8 cellular contexts compared by ENCODE assay signal in the genomic region with DNA sequence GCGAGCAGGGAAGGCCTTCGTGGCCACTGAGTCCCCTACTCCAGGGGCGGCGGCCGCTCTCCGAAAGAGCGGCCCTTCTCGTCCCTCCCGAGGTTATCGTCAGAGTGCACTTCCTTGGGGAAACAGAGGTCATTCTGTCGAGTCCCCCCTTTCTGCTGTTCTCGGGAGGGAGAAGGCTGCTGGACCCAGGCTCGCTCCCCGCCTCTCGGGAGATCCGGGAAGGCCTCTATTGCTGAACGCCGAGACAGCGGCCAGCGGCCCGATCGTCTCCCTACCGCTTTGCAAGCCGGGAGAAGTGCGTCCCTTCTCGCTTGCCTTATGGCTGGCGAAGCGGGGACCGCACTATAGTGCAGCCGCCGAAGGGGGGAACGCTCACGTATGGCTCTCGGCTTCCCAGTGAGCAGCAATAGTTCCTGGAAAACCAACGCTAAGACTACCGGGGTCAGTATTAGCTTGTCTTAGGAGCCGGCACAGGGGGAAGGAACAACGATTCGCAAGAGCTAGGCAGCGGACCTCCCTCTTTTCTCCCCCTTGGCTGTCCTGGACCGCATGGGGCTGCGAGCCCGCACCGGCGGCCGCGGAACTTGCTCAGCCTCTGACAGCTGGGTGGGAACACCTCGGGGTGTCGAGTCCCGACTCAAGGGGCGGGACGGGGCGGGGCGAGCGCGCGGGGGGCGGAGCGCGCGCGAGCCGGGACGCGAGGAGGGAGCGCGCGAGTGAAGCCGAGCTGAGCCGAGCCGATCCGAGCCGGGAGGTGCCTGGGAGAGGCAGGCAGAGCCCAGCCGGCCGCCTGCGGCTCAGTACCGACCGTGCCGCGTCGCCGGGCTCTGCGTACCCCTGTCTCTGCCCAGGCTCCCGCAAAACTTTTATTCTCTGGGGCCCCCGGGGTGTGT. TPM values are rescaled to one million over a fixed set of nuclear protein-coding genes. Genes with fewer than 3 reads are reported as not detected.
DNase-seq lines count a peak whose midpoint lies in the region; ATAC-seq and TF ChIP-seq lines count a peak whose summit lies in the region.

No MANE protein-coding gene starts in this region.

- TSS peak; percentile 89 for BruUV-seq in PC-3 (replicated peaks; lab: Mats Ljungman, UMichigan)

- no peak for TF ChIP-seq CTCF in PC-3 (conservative IDR thresholded peaks at IDR 0.05; ENCODE audit: low read depth, low read length)

- no peaks in the 10 kb centered on the region for H4K20me1 ChIP-seq in PC-3 (ENCODE audit: low read length)

- peak overlapping the region; percentile 93 for H3K27ac Mint-ChIP-seq in activated T-cell treated with anti-CD3 and anti-CD28 coated beads, Interleukin-2, amount 50 U/mL, for 24 hours

- peak overlapping the region; percentile 69 for H3K9ac ChIP-seq in PC-3 (ENCODE audit: low read length)
- peak overlapping the region; percentile 84 for H3K9ac ChIP-seq in mucosa of stomach (ENCODE audit: low read length)

- peak; percentile 93 for ATAC-seq in GM21717 (IDR thresholded peaks at IDR 0.05; ENCODE audit: unreplicated experiment)
- peak; percentile 89 for ATAC-seq in PC-3

- H3K27me3 ChIP-seq in PC-3 (ENCODE audit: low read length) (no peaks in the 10 kb centered on the region), mucosa of stomach (ENCODE audit: control insufficient read depth, insufficient read depth, low read length) (no peaks in the 10 kb centered on the region)

- H3K36me3 ChIP-seq in PC-3 (ENCODE audit: low read depth, low read length) (no peaks in the 10 kb centered on the region), mucosa of stomach (ENCODE audit: control insufficient read depth, insufficient read depth, low read length) (no peaks in the 10 kb centered on the region)

- CTCF ChIA-PET in PC-3 (lab: Charles Lee), result no interaction called here

- peak overlapping the region; percentile 92 for H3K4me3 Mint-ChIP-seq in activated T-cell treated with anti-CD3 and anti-CD28 coated beads, Interleukin-2, amount 50 U/mL, for 24 hours

- intact Hi-C loops in PC-3 (cut with micrococcal nuclease), result loop anchor here (2.0 to 5.0 kb wide), 5 partner anchors 30 to 187 kb away; no protein-coding TSS in a partner anchor

- H3K9me3 ChIP-seq in PC-3 (ENCODE audit: low read length) (no peaks in the 10 kb centered on the region), mucosa of stomach (ENCODE audit: control insufficient read depth, low read length) (no peaks in the 10 kb centered on the region)

- no peaks in the 10 kb centered on the region for H3K79me2 ChIP-seq in PC-3 (ENCODE audit: low read length)

- no peaks in the 10 kb centered on the region for H3K9me2 ChIP-seq in PC-3 (replicated peaks; ENCODE audit: low read length)

- H2AFZ ChIP-seq in PC-3 (ENCODE audit: low read length), result peak overlapping the region; percentile 98

- peaks cover 34% of the 10 kb centered on the region for H3K4me1 Mint-ChIP-seq in activated T-cell treated with anti-CD3 and anti-CD28 coated beads, Interleukin-2, amount 50 U/mL, for 24 hours (ENCODE audit: low read depth)

- H3K4me2 ChIP-seq in PC-3 (ENCODE audit: low read length), result peak overlapping the region; percentile 100

- no peaks in the 10 kb centered on the region for H3F3A ChIP-seq in PC-3 (ENCODE audit: low read length, unreplicated experiment)

- DNase-seq in DMS53 (lab: John Stamatoyannopoulos, UW) (peak; percentile 95), PC-3 (peak; percentile 96), erythroblast (lab: John Stamatoyannopoulos, UW) (peak; percentile 93 to 95)
- peak; percentile 95 for DNase-seq in activated T-cell treated with anti-CD3 and anti-CD28 coated beads, Interleukin-2, amount 50 U/mL, for 24 hours
- DNase-seq in stimulated activated CD8-positive, alpha-beta memory T cell treated with anti-CD3 and anti-CD28 coated beads, Interleukin-4, amount 100 ng/mL, for 4 hours (ENCODE audit: low read depth in 2 of 2, low spot score in 1 of 2), result peak; percentile 71 to 86

- H3K9me3 Mint-ChIP-seq in activated T-cell treated with anti-CD3 and anti-CD28 coated beads, Interleukin-2, amount 50 U/mL, for 24 hours, result no peaks in the 10 kb centered on the region

- H3K27me3 Mint-ChIP-seq in activated T-cell treated with anti-CD3 and anti-CD28 coated beads, Interleukin-2, amount 50 U/mL, for 24 hours, result peaks cover 31% of the 10 kb centered on the region

- POLR2A ChIA-PET in PC-3 (lab: Charles Lee; ENCODE audit: unreplicated experiment), result interaction anchor here (0.6 kb wide), 1 partner anchor 191 kb away, joined by 3 read pairs; no protein-coding TSS in a partner anchor

- no peak for TF ChIP-seq RAD21 in Ishikawa (IDR thresholded peaks at IDR 0.05; ENCODE audit: low read depth)

- peaks cover 7% of the 10 kb centered on the region for H3K36me3 Mint-ChIP-seq in activated T-cell treated with anti-CD3 and anti-CD28 coated beads, Interleukin-2, amount 50 U/mL, for 24 hours (ENCODE audit: low read depth)

- peak overlapping the region; percentile 50 for H3K27ac ChIP-seq in PC-3 (ENCODE audit: low read length)

- H3K4me1 ChIP-seq in PC-3 (ENCODE audit: insufficient read depth, low read length), result peaks cover 5% of the 10 kb centered on the region; the same call in 1 of the 2 replicates
- peaks cover 26% of the 10 kb centered on the region for H3K4me1 ChIP-seq in mucosa of stomach (ENCODE audit: control insufficient read depth, insufficient read depth, low read length)

- TF ChIP-seq EP300 in Ishikawa (IDR thresholded peaks at IDR 0.05; ENCODE audit: borderline replicate concordance), result peak; percentile 51

- TF ChIP-seq POLR2A in erythroblast (IDR thresholded peaks at IDR 0.05; ENCODE audit: low read length), result peak; percentile 90

- H3K4me3 ChIP-seq in PC-3 (ENCODE audit: low read length) (peak overlapping the region; percentile 88), mucosa of stomach (ENCODE audit: low read length) (peak overlapping the region; percentile 83)

TF ChIP-seq in Ishikawa, 13 proteins besides CTCF, POLR2A, EP300 and RAD21:
- TF ChIP-seq FOXM1 (IDR thresholded peaks at IDR 0.05; ENCODE audit: borderline replicate concordance, low read depth), result 0 out of 2 replicates have a peak, but pooled peaks have one; percentile 44
- TF ChIP-seq, protein P1, sequence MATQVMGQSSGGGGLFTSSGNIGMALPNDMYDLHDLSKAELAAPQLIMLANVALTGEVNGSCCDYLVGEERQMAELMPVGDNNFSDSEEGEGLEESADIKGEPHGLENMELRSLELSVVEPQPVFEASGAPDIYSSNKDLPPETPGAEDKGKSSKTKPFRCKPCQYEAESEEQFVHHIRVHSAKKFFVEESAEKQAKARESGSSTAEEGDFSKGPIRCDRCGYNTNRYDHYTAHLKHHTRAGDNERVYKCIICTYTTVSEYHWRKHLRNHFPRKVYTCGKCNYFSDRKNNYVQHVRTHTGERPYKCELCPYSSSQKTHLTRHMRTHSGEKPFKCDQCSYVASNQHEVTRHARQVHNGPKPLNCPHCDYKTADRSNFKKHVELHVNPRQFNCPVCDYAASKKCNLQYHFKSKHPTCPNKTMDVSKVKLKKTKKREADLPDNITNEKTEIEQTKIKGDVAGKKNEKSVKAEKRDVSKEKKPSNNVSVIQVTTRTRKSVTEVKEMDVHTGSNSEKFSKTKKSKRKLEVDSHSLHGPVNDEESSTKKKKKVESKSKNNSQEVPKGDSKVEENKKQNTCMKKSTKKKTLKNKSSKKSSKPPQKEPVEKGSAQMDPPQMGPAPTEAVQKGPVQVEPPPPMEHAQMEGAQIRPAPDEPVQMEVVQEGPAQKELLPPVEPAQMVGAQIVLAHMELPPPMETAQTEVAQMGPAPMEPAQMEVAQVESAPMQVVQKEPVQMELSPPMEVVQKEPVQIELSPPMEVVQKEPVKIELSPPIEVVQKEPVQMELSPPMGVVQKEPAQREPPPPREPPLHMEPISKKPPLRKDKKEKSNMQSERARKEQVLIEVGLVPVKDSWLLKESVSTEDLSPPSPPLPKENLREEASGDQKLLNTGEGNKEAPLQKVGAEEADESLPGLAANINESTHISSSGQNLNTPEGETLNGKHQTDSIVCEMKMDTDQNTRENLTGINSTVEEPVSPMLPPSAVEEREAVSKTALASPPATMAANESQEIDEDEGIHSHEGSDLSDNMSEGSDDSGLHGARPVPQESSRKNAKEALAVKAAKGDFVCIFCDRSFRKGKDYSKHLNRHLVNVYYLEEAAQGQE (IDR thresholded peaks at IDR 0.05; ENCODE audit: low read depth), result no peak
- TF ChIP-seq NFIC (IDR thresholded peaks at IDR 0.05), result no peak
- no peak for TF ChIP-seq TEAD4 (IDR thresholded peaks at IDR 0.05)
- no peak for TF ChIP-seq CEBPB (IDR thresholded peaks at IDR 0.05)
- TF ChIP-seq, protein P2, sequence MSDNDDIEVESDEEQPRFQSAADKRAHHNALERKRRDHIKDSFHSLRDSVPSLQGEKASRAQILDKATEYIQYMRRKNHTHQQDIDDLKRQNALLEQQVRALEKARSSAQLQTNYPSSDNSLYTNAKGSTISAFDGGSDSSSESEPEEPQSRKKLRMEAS (IDR thresholded peaks at IDR 0.05), result peak; percentile 61; the same call in 1 of the 2 replicates
- no peak for TF ChIP-seq CREB1 (IDR thresholded peaks at IDR 0.05; ENCODE audit: low read depth)
- peak; percentile 42 for TF ChIP-seq TCF12 (IDR thresholded peaks at IDR 0.05; ENCODE audit: low read depth)
- TF ChIP-seq EGR1 (IDR thresholded peaks at IDR 0.05), result no peak
- TF ChIP-seq ZBTB7A (IDR thresholded peaks at IDR 0.05; ENCODE audit: low read depth), result no peak
- peak; percentile 32 for TF ChIP-seq YY1 (IDR thresholded peaks at IDR 0.05; ENCODE audit: low read depth)
- TF ChIP-seq, protein P3, sequence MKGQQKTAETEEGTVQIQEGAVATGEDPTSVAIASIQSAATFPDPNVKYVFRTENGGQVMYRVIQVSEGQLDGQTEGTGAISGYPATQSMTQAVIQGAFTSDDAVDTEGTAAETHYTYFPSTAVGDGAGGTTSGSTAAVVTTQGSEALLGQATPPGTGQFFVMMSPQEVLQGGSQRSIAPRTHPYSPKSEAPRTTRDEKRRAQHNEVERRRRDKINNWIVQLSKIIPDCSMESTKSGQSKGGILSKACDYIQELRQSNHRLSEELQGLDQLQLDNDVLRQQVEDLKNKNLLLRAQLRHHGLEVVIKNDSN (IDR thresholded peaks at IDR 0.05), result no peak
- TF ChIP-seq TAF1 (IDR thresholded peaks at IDR 0.05; ENCODE audit: low read depth), result peak; percentile 64

RNA-seq across cellular contexts. Expression of a gene that starts 0.9 kb away (rescaled TPM):
- 2.4 and 7.0 TPM in 2 replicates for total RNA-seq in PC-3 (2014; rRNA removed)

Comparison
In these comparisons a context has a peak if more than half of its experiments do, and no peak if none do; other contexts are left out.
1. Peak in every context shown above with its lines: DNase-seq, ATAC-seq, H3K4me3 ChIP-seq and H3K27ac ChIP-seq.